In genomic region chr3:46844851-46845250, GRCh38 we compare ENCODE assay signal across 1 cellular context.
TF ChIP-seq lines count a peak whose summit lies in the region.

No MANE protein-coding gene starts in this region.

TF ChIP-seq in SK-N-SH treated with all-trans-retinoic acid at 6 μM for 48 hours, 23 proteins besides CTCF, POLR2A, EP300 and RAD21 (continued from another document):
- no peak for TF ChIP-seq CREB5 (CRISPR knock-in tag; IDR thresholded peaks at IDR 0.05; ENCODE audit: low read depth)
- no peak for TF ChIP-seq BACH2 (CRISPR knock-in tag; IDR thresholded peaks at IDR 0.05; ENCODE audit: borderline replicate concordance)
- TF ChIP-seq TSHZ2 (CRISPR knock-in tag; IDR thresholded peaks at IDR 0.05) = no peak
- no peak for TF ChIP-seq ZFP30 (CRISPR knock-in tag; IDR thresholded peaks at IDR 0.05)
- TF ChIP-seq ZNF565 (CRISPR knock-in tag; conservative IDR thresholded peaks at IDR 0.05; ENCODE audit: low read depth) = no peak
- TF ChIP-seq CSRNP3 (CRISPR knock-in tag; IDR thresholded peaks at IDR 0.05) = no peak
- no peak for TF ChIP-seq ZNF70 (CRISPR knock-in tag; IDR thresholded peaks at IDR 0.05)
- TF ChIP-seq ZFP3 (CRISPR knock-in tag; IDR thresholded peaks at IDR 0.05) = no peak
- no peak for TF ChIP-seq ESRRG (CRISPR knock-in tag; IDR thresholded peaks at IDR 0.05)
- TF ChIP-seq ZC3H10 (CRISPR knock-in tag; IDR thresholded peaks at IDR 0.05) = no peak
- no peak for TF ChIP-seq RARB (CRISPR knock-in tag; IDR thresholded peaks at IDR 0.05)
- TF ChIP-seq ARNTL (CRISPR knock-in tag; IDR thresholded peaks at IDR 0.05; ENCODE audit: borderline replicate concordance, low read depth) = no peak
- TF ChIP-seq OSR1 (CRISPR knock-in tag; IDR thresholded peaks at IDR 0.05) = no peak
- TF ChIP-seq TOX (CRISPR knock-in tag; IDR thresholded peaks at IDR 0.05; ENCODE audit: borderline replicate concordance) = no peak
- no peak for TF ChIP-seq PPARA (CRISPR knock-in tag; IDR thresholded peaks at IDR 0.05; ENCODE audit: borderline replicate concordance)
- TF ChIP-seq POU6F1 (CRISPR knock-in tag; IDR thresholded peaks at IDR 0.05; ENCODE audit: borderline replicate concordance, low read depth) = no peak
- TF ChIP-seq GLIS3 (CRISPR knock-in tag; IDR thresholded peaks at IDR 0.05) = no peak
